10 cellular contexts compared by ENCODE assay signal in the genomic region with DNA sequence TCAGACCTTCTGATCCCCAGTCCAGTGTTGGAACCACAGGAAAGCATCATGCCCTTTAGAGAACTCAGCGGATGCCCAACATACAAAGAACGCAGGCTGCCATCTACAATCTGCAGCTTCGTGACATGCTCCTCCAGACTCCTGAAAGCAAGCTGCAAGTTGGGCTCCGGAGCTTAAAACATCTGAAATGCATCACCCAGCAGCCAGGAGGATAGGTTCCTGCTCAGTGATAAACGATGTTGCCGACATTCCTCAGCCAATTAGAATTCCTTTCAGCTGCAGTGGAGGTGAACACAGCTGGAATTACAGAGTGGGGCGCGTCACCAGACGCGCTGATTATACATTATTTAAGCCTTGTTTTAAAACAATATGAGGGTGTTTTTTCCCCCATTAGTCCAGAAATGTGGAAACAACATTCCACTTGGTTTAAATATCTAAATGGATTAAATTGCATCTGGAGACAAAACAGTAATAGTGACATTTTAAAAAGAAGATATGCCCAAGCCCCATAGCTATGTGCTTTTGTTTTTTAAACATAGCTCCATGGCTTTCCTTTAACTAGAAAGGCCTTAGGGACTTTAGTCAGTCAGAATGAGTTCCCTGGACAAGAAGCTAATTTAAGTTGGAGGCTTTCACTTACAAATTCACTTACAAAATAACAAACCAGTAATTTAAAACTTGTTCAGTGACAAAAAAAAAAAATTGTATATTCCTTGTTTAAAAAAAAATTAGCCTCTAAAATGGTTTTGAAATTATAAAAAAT. TPM values are rescaled to one million over a fixed set of nuclear protein-coding genes. Genes with fewer than 3 reads are reported as not detected.
DNase-seq lines count a peak whose midpoint lies in the region; ATAC-seq and TF ChIP-seq lines count a peak whose summit lies in the region.
"Had no signal": no experiment of that assay in that cellular context is flagged by ENCODE, and none has a peak within 500 bp of the region (broad histone marks: within the 10 kb centered on the region; RNA-seq: fewer than 3 reads in every experiment).

No MANE protein-coding gene starts in this region.

- H3K4me2 ChIP-seq in neural progenitor cell = peak overlapping the region; percentile 72

- 22 to 34% methylated on average over 10 of the region's 10 CpGs for WGBS in esophagus squamous epithelium, 2 donors

- peak overlapping the region; percentile 34 for H3K27ac Mint-ChIP-seq in neural progenitor cell
- H3K27ac Mint-ChIP-seq: activated naive CD8-positive, alpha-beta T cell treated with anti-CD3 and anti-CD28 coated beads for 36 hours had no signal

- peaks cover 7% of the 10 kb centered on the region for H3K36me3 Mint-ChIP-seq in neural progenitor cell

- H3K4me1 ChIP-seq in esophagus squamous epithelium (peaks cover 42 to 100% (median 75%) of the 10 kb centered on the region in 3 donors), neural progenitor cell (peaks cover 45% of the 10 kb centered on the region), breast epithelium (peaks cover 5 to 9% of the 10 kb centered on the region in 2 donors)

- no peak for ATAC-seq in GM19463 (IDR thresholded peaks at IDR 0.05; ENCODE audit: unreplicated experiment)

- TF ChIP-seq POLR2A in esophagus squamous epithelium (IDR thresholded peaks at IDR 0.05) (peak in 1 of 4 donors; percentile 21), breast epithelium (IDR thresholded peaks at IDR 0.05) (no peak)

- H2AFZ ChIP-seq in neural progenitor cell (replicated peaks) = no peak overlapping the region

- H3F3A ChIP-seq in neural progenitor cell (ENCODE audit: low read depth) = peaks cover 43% of the 10 kb centered on the region

- H3K4me3 Mint-ChIP-seq in neural progenitor cell = peak overlapping the region; percentile 78
- H3K4me3 Mint-ChIP-seq: activated naive CD8-positive, alpha-beta T cell treated with anti-CD3 and anti-CD28 coated beads for 36 hours had no signal

- no peaks in the 10 kb centered on the region for H3K9me3 Mint-ChIP-seq in neural progenitor cell

- H3K36me3 ChIP-seq in esophagus squamous epithelium (no peaks in the 10 kb centered on the region), neural progenitor cell (no peaks in the 10 kb centered on the region), breast epithelium (no peaks in the 10 kb centered on the region)

- no peaks in the 10 kb centered on the region for H3K27me3 ChIP-seq in esophagus squamous epithelium
- no peaks in the 10 kb centered on the region for H3K27me3 ChIP-seq in neural progenitor cell
- no peaks in the 10 kb centered on the region for H3K27me3 ChIP-seq in breast epithelium

- peak in 5 of 6 experiments; percentile 12 to 41 (median 17) for TF ChIP-seq CTCF in esophagus squamous epithelium (IDR thresholded peaks at IDR 0.05)
- TF ChIP-seq CTCF in neural progenitor cell (IDR thresholded peaks at IDR 0.05) = no peak
- TF ChIP-seq CTCF in breast epithelium (IDR thresholded peaks at IDR 0.05) = no peak

- H4K20me1 ChIP-seq in neural progenitor cell (ENCODE audit: low read depth) = peaks cover 15% of the 10 kb centered on the region

- DNase-seq in AG20443 (ENCODE audit: low spot score) = peak; percentile 77
- DNase-seq in NCI-H226 = peak; percentile 88
- no peak for DNase-seq in esophagus squamous epithelium (lab: John Stamatoyannopoulos, UW)
- DNase-seq in neural progenitor cell (ENCODE audit: low spot score) = peak; percentile 90
- DNase-seq in T1000 (lab: John Stamatoyannopoulos, UW) = no peak
- no peak for DNase-seq in HT-29 (ENCODE audit: low spot score)
- DNase-seq in breast epithelium (ENCODE audit: low spot score in 2 of 2) = no peak
- DNase-seq: activated naive CD8-positive, alpha-beta T cell treated with anti-CD3 and anti-CD28 coated beads for 36 hours; GDM1 had no signal

- intact Hi-C loops in esophagus squamous epithelium (cut with DNase I) (no loop called here), breast epithelium (cut with DNase I; ENCODE audit: low total_unique reads) (no loop called here)

- H3K9me3 ChIP-seq in esophagus squamous epithelium (no peaks in the 10 kb centered on the region), neural progenitor cell (ENCODE audit: low read depth) (no peaks in the 10 kb centered on the region), breast epithelium (no peaks in the 10 kb centered on the region)

- H3K27ac ChIP-seq in esophagus squamous epithelium = peak overlapping the region; percentile 45 to 100 (median 74)
- H3K27ac ChIP-seq in neural progenitor cell = peak overlapping the region; percentile 93
- peak overlapping the region in 1 of 2 donors; percentile 62 for H3K27ac ChIP-seq in breast epithelium

- H3K9ac ChIP-seq in neural progenitor cell = no peak overlapping the region

- peaks cover 48% of the 10 kb centered on the region for H3K4me1 Mint-ChIP-seq in neural progenitor cell

- H3K4me3 ChIP-seq in esophagus squamous epithelium (peak overlapping the region in 2 of 4 donors; percentile 9 to 37), neural progenitor cell (peak overlapping the region; percentile 44), breast epithelium (peak overlapping the region in 1 of 3 donors; percentile 38)

- H3K27me3 Mint-ChIP-seq in neural progenitor cell (ENCODE audit: insufficient read depth, low read depth) = no peaks in the 10 kb centered on the region
- H3K27me3 Mint-ChIP-seq: activated naive CD8-positive, alpha-beta T cell treated with anti-CD3 and anti-CD28 coated beads for 36 hours had no signal

- H3K79me2 ChIP-seq in neural progenitor cell (ENCODE audit: low read depth) = peaks cover 96% of the 10 kb centered on the region

RNA-seq across cellular contexts. Expression of gene SMURF1, which starts 6.3 kb away (rescaled TPM):
- total RNA-seq in esophagus squamous epithelium = 10 to 100 TPM; 16.4 to 36.2 (median 24.6) TPM
- total RNA-seq in neural progenitor cell (ENCODE audit: low replicate concordance) = 31.0 and 34.5 TPM in 2 replicates
- total RNA-seq in HT-29 (2014; rRNA removed; shearing (Covaris generic)) = 27.5 and 33.5 TPM in 2 replicates
- total RNA-seq in breast epithelium = 10 to 100 TPM; 20.2 to 28.7 (median 25.9) TPM

Comparison
In these comparisons a context has a peak if more than half of its experiments do, and no peak if none do; other contexts are left out.
1. DNase-seq: peak in AG20443 (single experiment), NCI-H226 (single experiment) and neural progenitor cell (single experiment); none in esophagus squamous epithelium (single experiment), T1000 (single experiment), HT-29 (single experiment) and breast epithelium (0 of 2).
2. CTCF ChIP-seq: peak in esophagus squamous epithelium (5 of 6); none in neural progenitor cell (single experiment) and breast epithelium (0 of 3).